30 cellular contexts compared by ENCODE assay signal in genomic region chr7:55178863-55179773, GRCh38.
A peak's percentile ranks its signal among the peaks of the same experiment; 100 is the strongest.
DNase-seq lines count a peak whose midpoint lies in the region; ATAC-seq, FAIRE-seq and TF ChIP-seq lines count a peak whose summit lies in the region.
"Had no signal": no experiment of that assay in that cellular context is flagged by ENCODE, and none has a peak within 500 bp of the region (broad histone marks: within the 10 kb centered on the region; RNA-seq: fewer than 3 reads in every experiment).

No MANE protein-coding gene starts in this region.

- intact Hi-C loops in HepG2 (cut with micrococcal nuclease; ENCODE audit: unreplicated experiment) (loop anchor here (2.0 kb wide), 3 partner anchors 46 to 100 kb away; no protein-coding TSS in a partner anchor), sciatic nerve (cut with DNase I) (no loop called here), Calu3 (cut with micrococcal nuclease; ENCODE audit: unreplicated experiment) (no loop called here)

- TF ChIP-seq RAD21 in HepG2 (CRISPR knock-in tag; IDR thresholded peaks at IDR 0.05): 0 out of 2 replicates have a peak, but pooled peaks have one; percentile 18

- WGBS in HepG2 (ENCODE audit: low lambda C conversion rate): 2% methylated on average over 13 of the region's 18 CpGs

- H3K27ac Mint-ChIP-seq in Calu3 (ENCODE audit: unreplicated experiment): no peak overlapping the region
- H3K27ac Mint-ChIP-seq: dendritic cell treated with granulocyte-macrophage colony-stimulating factor and Interleukin-4, amounts not matched to agents 40 ng/mL and 50 ng/mL, for 4 days; naive B cell; stimulated activated naive B cell treated with anti-CD40 and anti-IgM and Interleukin-4, amounts not matched to agents 10 μg/mL and 1 μg/mL and 100 μg/mL, for 72 hours had no signal

- no peak overlapping the region for H3K4me3 ChIP-seq in AG04450 (ENCODE audit: low read depth, low read length)
- H3K4me3 ChIP-seq in HepG2 (replicated peaks in 1 of 3; ENCODE audit: insufficient read depth in 1 of 3, low read depth in 2 of 3, low read length in 3 of 3): peak overlapping the region; percentile 67 to 79 (median 77)
- H3K4me3 ChIP-seq: A549, BLaER1, cardiac muscle cell, heart right ventricle, lower lobe of right lung, MG63, transverse colon had no signal

- peak in 1 of 2 experiments; percentile 82; a peak in 2 of 4 replicates for TF ChIP-seq EP300 in HepG2 (IDR thresholded peaks at IDR 0.05; ENCODE audit: low read depth in 2 of 2, low read length in 2 of 2)
- peak; percentile 51 for TF ChIP-seq EP300 in HepG2 (CRISPR knock-in tag; IDR thresholded peaks at IDR 0.05; ENCODE audit: borderline replicate concordance)

- POLR2A ChIA-PET in AG04450 (lab: Yijun Ruan, JAX) (no interaction called here), RWPE1 (lab: Yijun Ruan, JAX; ENCODE audit: low non-redundant PET) (no interaction called here), HepG2 (lab: Yijun Ruan, JAX) (interaction anchor here (0.6 to 5.1 kb wide), 29 partner anchors 9 to 928 kb away, joined by 3 to 275 read pairs (median 5); partner anchors contain the start of genes CHCHD2, EGFR, LANCL2 and SEC61G)

- peak overlapping the region; percentile 98 for H3K9ac ChIP-seq in HepG2 (ENCODE audit: insufficient read depth, low read depth, low read length)
- H3K9ac ChIP-seq: BLaER1 had no signal

- BruUV-seq in HepG2 (replicated peaks; lab: Mats Ljungman, UMichigan) (TSS peak; percentile 74), Calu3 (replicated peaks; lab: Mats Ljungman, UMichigan) (no TSS peak)

- peaks cover 82% of the 10 kb centered on the region for H3K4me1 ChIP-seq in HepG2 (ENCODE audit: insufficient read depth, low read length)
- H3K4me1 ChIP-seq: lower lobe of right lung had no signal

- CTCF ChIA-PET in AG04450 (lab: Charles Lee): interaction anchor here (1.0 to 1.8 kb wide), 2 partner anchors 76 to 77 kb away, joined by 6 read pairs; no protein-coding TSS in a partner anchor
- CTCF ChIA-PET in RWPE1 (lab: Yijun Ruan, JAX): no interaction called here
- CTCF ChIA-PET in HepG2 (lab: Yijun Ruan, JAX; ENCODE audit: low intra/inter-chr PET ratio, low total read pairs): no interaction called here
- CTCF ChIA-PET in Calu3 (lab: Charles Lee): no interaction called here

- DNase-seq in AG04450 (ENCODE audit: low read depth, low spot score) (no peak), RWPE1 (ENCODE audit: low spot score) (no peak), HepG2 (ENCODE audit: low spot score) (peak; percentile 95), sciatic nerve (ENCODE audit: low spot score) (peak; percentile 58), NCI-H82 (lab: John Stamatoyannopoulos, UW) (no peak), Calu3 (no peak), NCI-H2029 treated with DMSO at 0.1 percent for 48 hours (lab: John Stamatoyannopoulos, UW) (no peak)
- DNase-seq: activated naive CD4-positive, alpha-beta T cell treated with Interleukin-2 at 50 U/mL for 16 hours; amniotic stem cell; EL; heart right ventricle; lower lobe of right lung; MG63; naive B cell; NCI-H146; NCI-H2171 treated with DMSO at 0.1 percent for 48 hours; NCI-H69; SHP77; stimulated activated CD4-positive, alpha-beta T cell treated with anti-CD3 and anti-CD28 coated beads, Interleukin-2, amount 100 ng/mL, for 24 hours; stimulated activated naive B cell treated with anti-CD40 and anti-IgM and Interleukin-4, amounts not matched to agents 10 μg/mL and 1 μg/mL and 100 μg/mL, for 72 hours; T-helper 1 cell; transverse colon had no signal

- ATAC-seq in HepG2: peak; percentile 78
- ATAC-seq in sciatic nerve: peak; percentile 38
- ATAC-seq in HG02571 (IDR thresholded peaks at IDR 0.05; ENCODE audit: unreplicated experiment): no peak
- ATAC-seq: A549; stimulated activated naive B cell treated with anti-CD40 and anti-IgM and Interleukin-4, amounts not matched to agents 10 μg/mL and 1 μg/mL and 100 μg/mL, for 72 hours had no signal

- no peaks in the 10 kb centered on the region for H3K27me3 ChIP-seq in AG04450 (ENCODE audit: control insufficient read depth, insufficient read depth, low read length)
- H3K27me3 ChIP-seq in HepG2 (ENCODE audit: control insufficient read depth in 1 of 2, insufficient read depth in 2 of 2, low read length in 2 of 2): no peaks in the 10 kb centered on the region; a peak in 1 of 5 replicates
- H3K27me3 ChIP-seq: BLaER1, cardiac muscle cell, heart right ventricle, MG63, transverse colon had no signal

- peaks cover 18% of the 10 kb centered on the region for H3K36me3 Mint-ChIP-seq in Calu3 (ENCODE audit: insufficient read depth, unreplicated experiment)
- H3K36me3 Mint-ChIP-seq: naive B cell; stimulated activated naive B cell treated with anti-CD40 and anti-IgM and Interleukin-4, amounts not matched to agents 10 μg/mL and 1 μg/mL and 100 μg/mL, for 72 hours had no signal

- peak in 1 of 2 experiments; percentile 89; a peak in 2 of 4 replicates for TF ChIP-seq POLR2A in HepG2 (IDR thresholded peaks at IDR 0.05; ENCODE audit: insufficient read depth in 1 of 2, low read depth in 2 of 2, low read length in 2 of 2)

- H3K4me1 Mint-ChIP-seq in Calu3 (ENCODE audit: low read depth, unreplicated experiment): no peaks in the 10 kb centered on the region
- H3K4me1 Mint-ChIP-seq: naive B cell; stimulated activated naive B cell treated with anti-CD40 and anti-IgM and Interleukin-4, amounts not matched to agents 10 μg/mL and 1 μg/mL and 100 μg/mL, for 72 hours had no signal

- H3K9me3 Mint-ChIP-seq in Calu3 (ENCODE audit: low read depth, unreplicated experiment): no peaks in the 10 kb centered on the region
- H3K9me3 Mint-ChIP-seq: dendritic cell treated with granulocyte-macrophage colony-stimulating factor and Interleukin-4, amounts not matched to agents 40 ng/mL and 50 ng/mL, for 4 days; stimulated activated naive B cell treated with anti-CD40 and anti-IgM and Interleukin-4, amounts not matched to agents 10 μg/mL and 1 μg/mL and 100 μg/mL, for 72 hours had no signal

- H4K20me1 ChIP-seq in HepG2 (ENCODE audit: insufficient read depth, low read length): no peaks in the 10 kb centered on the region
- H4K20me1 ChIP-seq: BLaER1 had no signal

- peaks cover 0 to 11% of the 10 kb centered on the region in 2 experiments; a peak in 2 of 5 replicates for H3K36me3 ChIP-seq in HepG2 (replicated peaks in 1 of 2; ENCODE audit: control insufficient read depth in 1 of 2, insufficient read depth in 2 of 2, low read length in 2 of 2)
- H3K36me3 ChIP-seq: BLaER1, cardiac muscle cell had no signal

- H3K4me3 Mint-ChIP-seq in Calu3 (ENCODE audit: low read depth, unreplicated experiment): no peak overlapping the region
- H3K4me3 Mint-ChIP-seq: dendritic cell treated with granulocyte-macrophage colony-stimulating factor and Interleukin-4, amounts not matched to agents 40 ng/mL and 50 ng/mL, for 4 days; naive B cell; stimulated activated naive B cell treated with anti-CD40 and anti-IgM and Interleukin-4, amounts not matched to agents 10 μg/mL and 1 μg/mL and 100 μg/mL, for 72 hours had no signal

- H3K79me2 ChIP-seq in HepG2 (ENCODE audit: insufficient read depth, low read length): peaks cover 23% of the 10 kb centered on the region

- peak overlapping the region; percentile 95 for H3K4me2 ChIP-seq in HepG2 (ENCODE audit: low read depth, low read length)
- H3K4me2 ChIP-seq: A549, BLaER1 had no signal

- no peak overlapping the region for H2AFZ ChIP-seq in HepG2 (ENCODE audit: low read length)

- no peaks in the 10 kb centered on the region for H3K27me3 Mint-ChIP-seq in Calu3 (ENCODE audit: unreplicated experiment)
- H3K27me3 Mint-ChIP-seq: dendritic cell treated with granulocyte-macrophage colony-stimulating factor and Interleukin-4, amounts not matched to agents 40 ng/mL and 50 ng/mL, for 4 days had no signal

- TF ChIP-seq CTCF in AG04450 (IDR thresholded peaks at IDR 0.05; ENCODE audit: low read depth, low read length) (no peak), RWPE1 (conservative IDR thresholded peaks at IDR 0.05; ENCODE audit: low read depth) (no peak), HepG2 (CRISPR knock-in tag; IDR thresholded peaks at IDR 0.05) (0 out of 2 replicates have a peak, but pooled peaks have one; percentile 16), Calu3 (IDR thresholded peaks at IDR 0.05; ENCODE audit: unreplicated experiment) (no peak)

- in situ Hi-C loops in HepG2 (cut with HindIII; ENCODE audit: extremely low pct_ligation_motif_present, low pct_unique_long_range_greater_than_20kb): no loop called here

- peak overlapping the region; percentile 39 for H3K27ac ChIP-seq in AG04450 (ENCODE audit: low read depth, low read length)
- peak overlapping the region; percentile 66 for H3K27ac ChIP-seq in RWPE1
- H3K27ac ChIP-seq in HepG2 (ENCODE audit: extremely low read length, insufficient read depth, low read length): peak overlapping the region; percentile 99
- H3K27ac ChIP-seq: BLaER1, cardiac muscle cell, HL-60, lower lobe of right lung had no signal

- H3K9me3 ChIP-seq in AG04450 (ENCODE audit: control insufficient read depth, insufficient read depth, low read length): no peaks in the 10 kb centered on the region; the same call in 1 of the 2 replicates
- H3K9me3 ChIP-seq in HepG2 (ENCODE audit: low read length): no peaks in the 10 kb centered on the region
- H3K9me3 ChIP-seq: A549, BLaER1, heart right ventricle, lower lobe of right lung, MG63, transverse colon had no signal

- peak; percentile 89 for FAIRE-seq in HepG2 (lab: Jason Lieb, UNC)
- FAIRE-seq: A549, endothelial cell of umbilical vein, GM18507 had no signal

TF ChIP-seq in HepG2, 621 proteins besides CTCF, POLR2A, EP300 and RAD21 (continues in another document):
- TF ChIP-seq SP4 (CRISPR knock-in tag; IDR thresholded peaks at IDR 0.05): no peak
- no peak; the same call in 1 of the 2 replicates for TF ChIP-seq JUND (CRISPR knock-in tag; IDR thresholded peaks at IDR 0.05)

Comparison
In these comparisons a context has a peak if more than half of its experiments do, and no peak if none do; other contexts are left out.
1. DNase-seq: peak in HepG2 (single experiment) and sciatic nerve (single experiment); none in AG04450 (single experiment), RWPE1 (single experiment), NCI-H82 (single experiment), Calu3 (single experiment) and NCI-H2029 treated with DMSO at 0.1 percent for 48 hours (single experiment).
2. H3K27ac ChIP-seq: peak in every context shown above with its lines; median percentile 99 in HepG2; 66 in RWPE1; 39 in AG04450.